Comparison of ENCODE assay signal across 22 cellular contexts in genomic region chr14:86897704-86898513, GRCh38.
DNase-seq lines count a peak whose midpoint lies in the region; ATAC-seq, FAIRE-seq and TF ChIP-seq lines count a peak whose summit lies in the region.
"Had no signal": no experiment of that assay in that cellular context is flagged by ENCODE, and none has a peak within 500 bp of the region (broad histone marks: within the 10 kb centered on the region; RNA-seq: fewer than 3 reads in every experiment).

No MANE protein-coding gene starts in this region.

- H3K27me3 ChIP-seq in astrocyte (ENCODE audit: insufficient read depth, low read length) (no peaks in the 10 kb centered on the region), mesenchymal stem cell (ENCODE audit: control insufficient read depth in 1 of 2, insufficient read depth in 1 of 2, low read length in 2 of 2) (no peaks in the 10 kb centered on the region)
- H3K27me3 ChIP-seq: BE2C had no signal

- FAIRE-seq in astrocyte (lab: Jason Lieb, UNC) (peak; percentile 13), HTR-8/SVneo (lab: Jason Lieb, UNC) (no peak)
- FAIRE-seq: A204.1, D721Med, G401.6, GM12891 had no signal

- no peak overlapping the region for H2BK120ac ChIP-seq in mesenchymal stem cell (ENCODE audit: low read depth, low read length)

- H3K4me3 Mint-ChIP-seq in astrocyte (ENCODE audit: unreplicated experiment), result no peak overlapping the region
- no peak overlapping the region for H3K4me3 Mint-ChIP-seq in activated T-helper 2 cell treated with anti-CD3 and anti-CD28 coated beads, Interferon-gamma antibody, Interleukin-2, Interleukin-4, amounts not matched to agents 10 μg/mL and 5 μg/mL and 100 μg/mL, durations not matched to agents 14 hours and 24 hours and 36 hours (ENCODE audit: low read depth)
- H3K4me3 Mint-ChIP-seq: CD4-positive, CD25-positive, alpha-beta regulatory T cell; CD8-positive, alpha-beta memory T cell; GM23338; HFFc6 had no signal

- no peak overlapping the region for H3K27ac Mint-ChIP-seq in astrocyte (ENCODE audit: unreplicated experiment)
- H3K27ac Mint-ChIP-seq in activated T-helper 2 cell treated with anti-CD3 and anti-CD28 coated beads, Interferon-gamma antibody, Interleukin-2, Interleukin-4, amounts not matched to agents 10 μg/mL and 5 μg/mL and 100 μg/mL, durations not matched to agents 14 hours and 24 hours and 36 hours, result no peak overlapping the region
- H3K27ac Mint-ChIP-seq: CD4-positive, CD25-positive, alpha-beta regulatory T cell; CD8-positive, alpha-beta memory T cell; GM23338; HFFc6 had no signal

- 78% methylated on average over 1 of the region's 4 CpGs for WGBS in mesenchymal stem cell

- H3K79me1 ChIP-seq in mesenchymal stem cell (replicated peaks; ENCODE audit: low read length, poor library complexity, severe bottlenecking), result no peaks in the 10 kb centered on the region

- ATAC-seq in left lobe of liver (peak; percentile 64), GM19324 (IDR thresholded peaks at IDR 0.05; ENCODE audit: low FRiP score, unreplicated experiment) (no peak), left ventricle myocardium superior (no peak)
- ATAC-seq: GM23338, HCT116 had no signal

- no peaks in the 10 kb centered on the region for H3K27me3 Mint-ChIP-seq in astrocyte (ENCODE audit: low read depth, unreplicated experiment)
- no peaks in the 10 kb centered on the region for H3K27me3 Mint-ChIP-seq in activated T-helper 2 cell treated with anti-CD3 and anti-CD28 coated beads, Interferon-gamma antibody, Interleukin-2, Interleukin-4, amounts not matched to agents 10 μg/mL and 5 μg/mL and 100 μg/mL, durations not matched to agents 14 hours and 24 hours and 36 hours (ENCODE audit: low read depth)
- H3K27me3 Mint-ChIP-seq: CD4-positive, CD25-positive, alpha-beta regulatory T cell; CD8-positive, alpha-beta memory T cell had no signal

- H3K27ac ChIP-seq in astrocyte (ENCODE audit: low read depth, low read length) (no peak overlapping the region), mesenchymal stem cell (ENCODE audit: low read length, poor library complexity, severe bottlenecking) (peak overlapping the region; percentile 8)
- H3K27ac ChIP-seq: HL-60 had no signal

- H3K9me3 Mint-ChIP-seq in astrocyte (ENCODE audit: unreplicated experiment), result no peaks in the 10 kb centered on the region
- no peaks in the 10 kb centered on the region for H3K9me3 Mint-ChIP-seq in activated T-helper 2 cell treated with anti-CD3 and anti-CD28 coated beads, Interferon-gamma antibody, Interleukin-2, Interleukin-4, amounts not matched to agents 10 μg/mL and 5 μg/mL and 100 μg/mL, durations not matched to agents 14 hours and 24 hours and 36 hours
- H3K9me3 Mint-ChIP-seq: GM23338, HFFc6 had no signal

- peaks cover 2% of the 10 kb centered on the region for H3K4me1 Mint-ChIP-seq in astrocyte (ENCODE audit: low read depth, unreplicated experiment)
- H3K4me1 Mint-ChIP-seq in activated T-helper 2 cell treated with anti-CD3 and anti-CD28 coated beads, Interferon-gamma antibody, Interleukin-2, Interleukin-4, amounts not matched to agents 10 μg/mL and 5 μg/mL and 100 μg/mL, durations not matched to agents 14 hours and 24 hours and 36 hours (ENCODE audit: low read depth), result no peaks in the 10 kb centered on the region
- H3K4me1 Mint-ChIP-seq: CD4-positive, CD25-positive, alpha-beta regulatory T cell; CD8-positive, alpha-beta memory T cell; GM23338 had no signal

- no peak overlapping the region for H3K18ac ChIP-seq in mesenchymal stem cell (ENCODE audit: low read depth in 1 of 2, low read length in 2 of 2)

- H3K4ac ChIP-seq in mesenchymal stem cell (ENCODE audit: low read depth in 1 of 2, low read length in 2 of 2), result no peak overlapping the region

- no peaks in the 10 kb centered on the region for H3K36me3 Mint-ChIP-seq in astrocyte (ENCODE audit: low read depth, unreplicated experiment)
- H3K36me3 Mint-ChIP-seq in activated T-helper 2 cell treated with anti-CD3 and anti-CD28 coated beads, Interferon-gamma antibody, Interleukin-2, Interleukin-4, amounts not matched to agents 10 μg/mL and 5 μg/mL and 100 μg/mL, durations not matched to agents 14 hours and 24 hours and 36 hours (ENCODE audit: low read depth), result no peaks in the 10 kb centered on the region
- H3K36me3 Mint-ChIP-seq: CD4-positive, CD25-positive, alpha-beta regulatory T cell had no signal

- no peak overlapping the region for H2BK12ac ChIP-seq in mesenchymal stem cell (ENCODE audit: low read length in 2 of 2)

- H3K4me1 ChIP-seq in astrocyte (ENCODE audit: insufficient read depth, low read length) (no peaks in the 10 kb centered on the region), mesenchymal stem cell (ENCODE audit: control insufficient read depth, insufficient read depth, low read depth, low read length) (peaks cover 1% of the 10 kb centered on the region)
- H3K4me1 ChIP-seq: BE2C had no signal

- H3K4me2 ChIP-seq in astrocyte (ENCODE audit: low read length) (no peak overlapping the region), mesenchymal stem cell (ENCODE audit: low read length, poor library complexity, severe bottlenecking) (no peak overlapping the region)
- H3K4me2 ChIP-seq: GM23338 had no signal

- H3K4me3 ChIP-seq in astrocyte (ENCODE audit: insufficient read depth, low read depth, low read length), result no peak overlapping the region
- no peak overlapping the region for H3K4me3 ChIP-seq in mesenchymal stem cell (ENCODE audit: insufficient read depth in 1 of 2, low read depth in 1 of 2, low read length in 2 of 2)
- H3K4me3 ChIP-seq: GM23338 had no signal

- intact Hi-C loops in activated T-helper 2 cell treated with anti-CD3 and anti-CD28 coated beads, Interferon-gamma antibody, Interleukin-2, Interleukin-4, amounts not matched to agents 10 μg/mL and 5 μg/mL and 100 μg/mL, durations not matched to agents 14 hours and 24 hours and 36 hours (cut with micrococcal nuclease), result no loop called here
- intact Hi-C loops in left ventricle myocardium superior (cut with micrococcal nuclease), result no loop called here

- H2BK5ac ChIP-seq in mesenchymal stem cell (ENCODE audit: low read depth, low read length, poor library complexity, severe bottlenecking), result no peak overlapping the region

- no peaks in the 10 kb centered on the region for H3K79me2 ChIP-seq in astrocyte (ENCODE audit: insufficient read depth, low read length)

- H2AK5ac ChIP-seq in mesenchymal stem cell (ENCODE audit: low read length, severe bottlenecking), result no peak overlapping the region

- TF ChIP-seq CTCF in astrocyte (IDR thresholded peaks at IDR 0.05; ENCODE audit: insufficient read depth, low read depth, low read length), result no peak

- DNase-seq in astrocyte (ENCODE audit: low read depth), result no peak
- DNase-seq in left lobe of liver (ENCODE audit: low spot score), result no peak
- no peak for DNase-seq in mesenchymal stem cell
- DNase-seq in activated T-helper 2 cell treated with anti-CD3 and anti-CD28 coated beads, Interferon-gamma antibody, Interleukin-2, Interleukin-4, amounts not matched to agents 10 μg/mL and 5 μg/mL and 100 μg/mL, durations not matched to agents 14 hours and 24 hours and 36 hours (ENCODE audit: low spot score), result no peak
- DNase-seq in HTR-8/SVneo (ENCODE audit: insufficient read length, low spot score), result no peak
- DNase-seq in left ventricle myocardium superior, result no peak
- DNase-seq: ACHN; BE2C; C1 segment of cervical spinal cord; CD4-positive, CD25-positive, alpha-beta regulatory T cell; CD8-positive, alpha-beta memory T cell; COR-L47; H7; HFFc6 had no signal

- H4K91ac ChIP-seq in mesenchymal stem cell (ENCODE audit: low read length), result no peak overlapping the region

- H3K9me3 ChIP-seq in astrocyte (ENCODE audit: insufficient read depth, low read depth, low read length), result no peaks in the 10 kb centered on the region
- H3K9me3 ChIP-seq in mesenchymal stem cell (ENCODE audit: control insufficient read depth, low read length), result no peaks in the 10 kb centered on the region
- H3K9me3 ChIP-seq: BE2C had no signal

- H3K36me3 ChIP-seq in astrocyte (ENCODE audit: insufficient read depth, low read length), result no peaks in the 10 kb centered on the region
- H3K36me3 ChIP-seq in mesenchymal stem cell (ENCODE audit: control insufficient read depth in 1 of 2, insufficient read depth in 2 of 2, low read depth in 1 of 2, low read length in 2 of 2), result no peaks in the 10 kb centered on the region
- H3K36me3 ChIP-seq: BE2C had no signal

- H2AFZ ChIP-seq in astrocyte (ENCODE audit: low read depth, low read length) (no peak overlapping the region), mesenchymal stem cell (ENCODE audit: low read depth, low read length) (no peak overlapping the region)
- H2AFZ ChIP-seq: GM23338 had no signal

- H4K8ac ChIP-seq in mesenchymal stem cell (ENCODE audit: low read length), result no peak overlapping the region

- no peak overlapping the region for H3K14ac ChIP-seq in mesenchymal stem cell (ENCODE audit: low read length in 2 of 2)

- H3K9ac ChIP-seq in astrocyte (ENCODE audit: low read length) (no peak overlapping the region), mesenchymal stem cell (ENCODE audit: low read length) (no peak overlapping the region)

- H2BK15ac ChIP-seq in mesenchymal stem cell (ENCODE audit: low read depth, poor library complexity, severe bottlenecking), result no peak overlapping the region

- H3K23ac ChIP-seq in mesenchymal stem cell (ENCODE audit: low read length in 2 of 2), result no peak overlapping the region

- no peaks in the 10 kb centered on the region for H4K20me1 ChIP-seq in astrocyte (ENCODE audit: insufficient read depth, low read length)
